9 cellular contexts compared by ENCODE assay signal in the genomic region with DNA sequence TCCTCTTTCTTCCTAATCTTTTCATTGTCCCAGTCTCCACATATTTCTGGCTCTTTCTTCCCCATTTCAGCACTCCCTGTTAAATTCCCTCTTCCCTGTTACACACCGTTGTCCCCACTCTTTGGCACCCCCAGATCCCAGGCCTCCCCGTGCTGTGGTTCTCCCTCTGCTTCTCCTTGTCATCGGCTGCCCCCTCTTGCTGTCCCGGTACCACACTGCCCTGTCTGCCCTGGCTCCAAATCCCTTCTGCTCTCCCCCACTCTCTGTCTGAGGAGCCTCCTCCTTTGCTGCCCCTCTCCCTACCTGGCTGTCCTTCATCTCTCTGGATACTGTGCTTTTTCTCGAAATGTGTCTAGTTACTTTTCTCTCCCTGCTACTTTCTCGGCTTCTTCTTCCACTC. TPM values are rescaled to one million over a fixed set of nuclear protein-coding genes. Genes with fewer than 3 reads are reported as not detected.
DNase-seq lines count a peak whose midpoint lies in the region; ATAC-seq and TF ChIP-seq lines count a peak whose summit lies in the region.
"Had no signal": no experiment of that assay in that cellular context is flagged by ENCODE, and none has a peak within 500 bp of the region (broad histone marks: within the 10 kb centered on the region; RNA-seq: fewer than 3 reads in every experiment).

No MANE protein-coding gene starts in this region.

- H3K4me3 ChIP-seq in breast epithelium (peak overlapping the region; percentile 46 to 89 (median 82)), coronary artery (peak overlapping the region; percentile 79), muscle layer of duodenum (ENCODE audit: low read depth in 1 of 2, low read length in 2 of 2) (peak overlapping the region; percentile 67 to 93), upper lobe of right lung (peak overlapping the region; percentile 60)

- H3K9me3 ChIP-seq in breast epithelium (no peaks in the 10 kb centered on the region), muscle layer of duodenum (ENCODE audit: control insufficient read depth in 1 of 2, low read length in 2 of 2) (no peaks in the 10 kb centered on the region), upper lobe of right lung (no peaks in the 10 kb centered on the region)

- POLR2A ChIA-PET in MCF 10A (lab: Yijun Ruan, JAX): no interaction called here

- peaks cover 3 to 8% of the 10 kb centered on the region in 2 donors for H3K4me1 ChIP-seq in breast epithelium
- peaks cover 0 to 5% of the 10 kb centered on the region in 2 donors for H3K4me1 ChIP-seq in muscle layer of duodenum (ENCODE audit: control insufficient read depth in 1 of 2, insufficient read depth in 2 of 2, low read length in 2 of 2)
- H3K4me1 ChIP-seq in upper lobe of right lung: peaks cover 10% of the 10 kb centered on the region

- no peak for TF ChIP-seq POLR2A in breast epithelium (IDR thresholded peaks at IDR 0.05)

- H3K27me3 ChIP-seq in breast epithelium: no peaks in the 10 kb centered on the region
- no peaks in the 10 kb centered on the region for H3K27me3 ChIP-seq in muscle layer of duodenum (ENCODE audit: low read depth, low read length)
- no peaks in the 10 kb centered on the region for H3K27me3 ChIP-seq in upper lobe of right lung

- peaks cover 27% of the 10 kb centered on the region for H3K9me3 Mint-ChIP-seq in MCF 10A (ENCODE audit: unreplicated experiment)

- TF ChIP-seq CTCF in breast epithelium (IDR thresholded peaks at IDR 0.05) (no peak), MCF 10A (IDR thresholded peaks at IDR 0.05; ENCODE audit: unreplicated experiment) (no peak), coronary artery (IDR thresholded peaks at IDR 0.05) (no peak), upper lobe of right lung (IDR thresholded peaks at IDR 0.05) (no peak), GM10266 (IDR thresholded peaks at IDR 0.05; ENCODE audit: control insufficient read depth, insufficient read depth, low read depth, missing control alignments) (no peak)

- H3K36me3 ChIP-seq in breast epithelium (no peaks in the 10 kb centered on the region), muscle layer of duodenum (ENCODE audit: control insufficient read depth in 1 of 2, insufficient read depth in 2 of 2, low read length in 2 of 2) (no peaks in the 10 kb centered on the region), upper lobe of right lung (no peaks in the 10 kb centered on the region)

- BruUV-seq in MCF 10A (replicated peaks; lab: Mats Ljungman, UMichigan): no TSS peak

- no peaks in the 10 kb centered on the region for H3K4me1 Mint-ChIP-seq in MCF 10A (ENCODE audit: insufficient read depth, unreplicated experiment)

- no peak for ATAC-seq in upper lobe of right lung
- no peak for ATAC-seq in GM19395 (IDR thresholded peaks at IDR 0.05; ENCODE audit: unreplicated experiment)

- CTCF ChIA-PET in MCF 10A (lab: Yijun Ruan, JAX): no interaction called here

- DNase-seq in breast epithelium (ENCODE audit: low spot score in 2 of 2) (no peak), MCF 10A (ENCODE audit: unreplicated experiment) (no peak), coronary artery (ENCODE audit: low spot score) (no peak), upper lobe of right lung (no peak), GM10266 (ENCODE audit: extremely low spot score) (no peak), NCI-H446 (lab: John Stamatoyannopoulos, UW) (no peak)
- DNase-seq: NCI-H1417 treated with DMSO at 0.1 percent for 48 hours had no signal

- no peaks in the 10 kb centered on the region for H3K27me3 Mint-ChIP-seq in MCF 10A (ENCODE audit: insufficient read depth, unreplicated experiment)

- intact Hi-C loops in breast epithelium (cut with DNase I; ENCODE audit: low total_unique reads) (no loop called here), MCF 10A (cut with micrococcal nuclease) (no loop called here), upper lobe of right lung (cut with DNase I) (no loop called here)

- H3K4me3 Mint-ChIP-seq in MCF 10A (ENCODE audit: unreplicated experiment): no peak overlapping the region

- H3K27ac ChIP-seq in breast epithelium: no peak overlapping the region
- H3K27ac ChIP-seq in coronary artery: no peak overlapping the region
- no peak overlapping the region for H3K27ac ChIP-seq in muscle layer of duodenum (ENCODE audit: low read length)
- H3K27ac ChIP-seq in upper lobe of right lung: no peak overlapping the region

- H3K36me3 Mint-ChIP-seq in MCF 10A (ENCODE audit: insufficient read depth, unreplicated experiment): no peaks in the 10 kb centered on the region

- H3K27ac Mint-ChIP-seq in MCF 10A (ENCODE audit: low read depth, unreplicated experiment): no peak overlapping the region

RNA-seq across cellular contexts. Expression of a gene that starts 1.0 kb away (rescaled TPM):
- 10 to 100 TPM in 2 of 3 donors, 1 to 10 TPM in 1; 4.3 to 17.7 (median 14.1) TPM for total RNA-seq in breast epithelium
- not detected in 2 replicates for total RNA-seq in MCF 10A (2022)
- 7.0 TPM for total RNA-seq in upper lobe of right lung

RNA-seq across cellular contexts. Expression of a gene that starts 27.1 kb away (rescaled TPM):
- 10 to 100 TPM in 2 of 3 donors, 1 to 10 TPM in 1; 6.9 to 19.2 (median 13.4) TPM for total RNA-seq in breast epithelium
- total RNA-seq in MCF 10A (2022): not detected in 2 replicates
- total RNA-seq in upper lobe of right lung: 16.2 TPM

RNA-seq across cellular contexts. Expression of a gene that starts 28.5 kb away (rescaled TPM):
- total RNA-seq in breast epithelium (10 to 100 TPM; 34.9 to 87.2 (median 52.8) TPM), MCF 10A (2022) (16.5 and 20.3 TPM in 2 replicates), upper lobe of right lung (35.3 TPM)
